Comparison of ENCODE assay signal across 18 cellular contexts in the genomic region with DNA sequence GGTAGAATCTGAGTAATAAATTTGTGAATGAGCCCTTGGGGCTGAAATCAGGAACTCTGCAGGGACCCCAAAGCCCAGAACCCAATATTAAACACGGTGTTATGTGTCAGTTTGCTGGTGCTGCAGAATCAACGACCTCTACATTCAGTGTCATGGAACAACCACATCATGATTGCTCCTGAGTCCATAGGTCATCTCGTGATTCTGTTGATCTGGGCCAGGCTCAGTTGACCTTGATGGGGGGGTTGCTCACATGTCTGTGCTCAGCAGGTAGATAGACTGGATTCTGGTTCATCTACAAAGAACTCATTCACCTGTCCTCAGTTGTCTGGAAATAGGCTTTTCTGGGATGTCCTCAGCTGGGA. TPM values are rescaled to one million over a fixed set of nuclear protein-coding genes. Genes with fewer than 3 reads are reported as not detected.
"Had no signal": no experiment of that assay in that cellular context is flagged by ENCODE, and none has a peak within 500 bp of the region (broad histone marks: within the 10 kb centered on the region; RNA-seq: fewer than 3 reads in every experiment).

No MANE protein-coding gene starts in this region.

- DNase-seq: activated B cell treated with CpG ODN at 0.5 μM for 24 hours, SIG-M5, T-helper 9 cell had no signal

- ATAC-seq: T-cell had no signal

- H3K36me3 ChIP-seq: breast epithelium had no signal

- H2AFZ ChIP-seq: PC-9 had no signal

- H3K9me3 ChIP-seq: breast epithelium had no signal

- H3K4me2 ChIP-seq: PC-9 had no signal

- H3K27ac ChIP-seq: breast epithelium, PC-9, RWPE1, VCaP had no signal

- H3K4me3 ChIP-seq: breast epithelium, PC-9 had no signal

- H3K27ac Mint-ChIP-seq: activated B cell treated with CpG ODN at 0.5 μM for 24 hours; activated CD4-positive, alpha-beta memory T cell treated with anti-CD3 and anti-CD28 coated beads, Interleukin-2, amount 10 ng/mL, durations not matched to agents 7 days and 5 days; activated naive CD8-positive, alpha-beta T cell treated with anti-CD3 and anti-CD28 coated beads for 36 hours; activated T-cell treated with anti-CD3 and anti-CD28 coated beads, Interleukin-2, amount 50 U/mL, for 72 hours; activated T-helper 17 cell treated with anti-CD3 and anti-CD28 coated beads, Interleukin-2, amount 50 U/mL, for 72 hours; T-cell had no signal

- H3K4me1 ChIP-seq: breast epithelium had no signal

- H3K4me3 Mint-ChIP-seq: activated B cell treated with CpG ODN at 0.5 μM for 24 hours; activated CD4-positive, alpha-beta memory T cell treated with anti-CD3 and anti-CD28 coated beads, Interleukin-2, amount 10 ng/mL, durations not matched to agents 7 days and 5 days; activated naive CD8-positive, alpha-beta T cell treated with anti-CD3 and anti-CD28 coated beads for 36 hours; activated T-cell treated with anti-CD3 and anti-CD28 coated beads, Interleukin-2, amount 50 U/mL, for 72 hours; activated T-helper 17 cell treated with anti-CD3 and anti-CD28 coated beads, Interleukin-2, amount 50 U/mL, for 72 hours; T-cell had no signal

- H3K36me3 Mint-ChIP-seq: activated naive CD8-positive, alpha-beta T cell treated with anti-CD3 and anti-CD28 coated beads for 36 hours; T-cell had no signal

RNA-seq across cellular contexts. Expression of gene IGFL1, which starts 39.6 kb away (rescaled TPM):
- total RNA-seq: activated B cell treated with CpG ODN at 0.5 μM for 24 hours; activated CD4-positive, alpha-beta memory T cell treated with anti-CD3 and anti-CD28 coated beads, Interleukin-2, amount 10 ng/mL, durations not matched to agents 7 days and 5 days; activated naive CD8-positive, alpha-beta T cell treated with anti-CD3 and anti-CD28 coated beads for 36 hours; activated T-cell treated with anti-CD3 and anti-CD28 coated beads, Interleukin-2, amount 50 U/mL, for 72 hours; activated T-helper 17 cell treated with anti-CD3 and anti-CD28 coated beads, Interleukin-2, amount 50 U/mL, for 72 hours; aorta; breast epithelium; cardiac septum; M059J; OCI-LY7; Right ventricle myocardium inferior; SK-MEL-5; T-cell had no signal
- polyA plus RNA-seq: aorta had no signal

RNA-seq across cellular contexts. Expression of gene IGFL2, which starts 41.9 kb away (rescaled TPM):
- total RNA-seq: activated B cell treated with CpG ODN at 0.5 μM for 24 hours; activated CD4-positive, alpha-beta memory T cell treated with anti-CD3 and anti-CD28 coated beads, Interleukin-2, amount 10 ng/mL, durations not matched to agents 7 days and 5 days; activated naive CD8-positive, alpha-beta T cell treated with anti-CD3 and anti-CD28 coated beads for 36 hours; activated T-cell treated with anti-CD3 and anti-CD28 coated beads, Interleukin-2, amount 50 U/mL, for 72 hours; activated T-helper 17 cell treated with anti-CD3 and anti-CD28 coated beads, Interleukin-2, amount 50 U/mL, for 72 hours; breast epithelium; cardiac septum; M059J; OCI-LY7; PC-9; Right ventricle myocardium inferior; SK-MEL-5 had no signal
- polyA plus RNA-seq: aorta had no signal
